Comparison of ENCODE assay signal across 9 cellular contexts in genomic region chr19:32253683-32254020, GRCh38.
"Had no signal": no experiment of that assay in that cellular context is flagged by ENCODE, and none has a peak within 500 bp of the region (broad histone marks: within the 10 kb centered on the region; RNA-seq: fewer than 3 reads in every experiment).

No MANE protein-coding gene starts in this region.

- H3K4me3 ChIP-seq: GM23248, K562 had no signal

- H3K27ac ChIP-seq: GM23248 had no signal

- DNase-seq: GM23248, GOT3, H9, HCEC 1CT, IMR-90, KG1 had no signal

- FAIRE-seq: H54, HTR-8/SVneo, K562 had no signal

- H3K9ac ChIP-seq: GM23248 had no signal

- H2AFZ ChIP-seq: GM23248 had no signal
